In the genomic region with DNA sequence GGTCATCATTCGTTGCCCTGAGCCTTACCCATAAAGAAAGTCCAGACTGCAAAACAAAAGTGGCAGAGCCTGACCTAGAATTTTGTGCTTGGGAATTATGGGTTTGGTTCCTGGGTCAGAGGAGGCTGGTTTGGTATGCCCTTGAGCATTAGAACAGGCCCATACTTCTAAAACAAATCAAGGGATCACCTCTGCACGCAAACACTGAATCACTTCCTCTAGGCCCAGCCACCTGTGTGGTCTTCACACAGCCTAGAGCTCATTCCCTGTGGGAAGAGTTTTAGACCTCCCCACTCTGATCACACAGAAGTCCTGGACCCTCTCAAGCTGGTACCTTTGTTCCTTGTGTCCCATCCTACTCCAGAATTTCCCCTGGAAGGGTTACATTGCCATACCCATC, we compare ENCODE assay signal across 24 cellular contexts. TPM values are rescaled to one million over a fixed set of nuclear protein-coding genes. Genes with fewer than 3 reads are reported as not detected.
DNase-seq lines count a peak whose midpoint lies in the region; ATAC-seq and TF ChIP-seq lines count a peak whose summit lies in the region.
"Had no signal": no experiment of that assay in that cellular context is flagged by ENCODE, and none has a peak within 500 bp of the region (broad histone marks: within the 10 kb centered on the region; RNA-seq: fewer than 3 reads in every experiment).

No MANE protein-coding gene starts in this region.

- H3K36me3 ChIP-seq in mammary epithelial cell (ENCODE audit: insufficient read depth, low read length) (no peaks in the 10 kb centered on the region), breast epithelium (no peaks in the 10 kb centered on the region), spleen (peaks cover 0 to 37% (median 0%) of the 10 kb centered on the region in 6 donors)

- peaks cover 3% of the 10 kb centered on the region for H3K4me1 Mint-ChIP-seq in activated T-helper 17 cell treated with anti-CD3 and anti-CD28 coated beads, Interleukin-2, amount 50 U/mL, for 72 hours

- in situ Hi-C loops in mammary epithelial cell (cut with MboI; ENCODE audit: low sequenced_read_pairs in 2 of 2), result no loop called here

- dilution Hi-C loops in mammary epithelial cell (cut with HindIII; ENCODE audit: low sequenced_read_pairs), result no loop called here

- no peaks in the 10 kb centered on the region for H3K9me3 Mint-ChIP-seq in activated T-helper 17 cell treated with anti-CD3 and anti-CD28 coated beads, Interleukin-2, amount 50 U/mL, for 72 hours
- H3K9me3 Mint-ChIP-seq: CD4-positive, alpha-beta T cell; H9 had no signal

- H3K27ac ChIP-seq in mammary epithelial cell (ENCODE audit: insufficient read depth, low read depth, low read length) (no peak overlapping the region), breast epithelium (no peak overlapping the region), spleen (no peak overlapping the region)
- H3K27ac ChIP-seq: BLaER1, GM23248, RWPE1, SK-N-MC had no signal

- peaks cover 62% of the 10 kb centered on the region for H3K36me3 Mint-ChIP-seq in activated T-helper 17 cell treated with anti-CD3 and anti-CD28 coated beads, Interleukin-2, amount 50 U/mL, for 72 hours (ENCODE audit: low read depth)

- peak overlapping the region; percentile 4 for H3K27ac Mint-ChIP-seq in activated T-helper 17 cell treated with anti-CD3 and anti-CD28 coated beads, Interleukin-2, amount 50 U/mL, for 72 hours
- H3K27ac Mint-ChIP-seq: CD4-positive, alpha-beta T cell had no signal

- H3K4me3 ChIP-seq in mammary epithelial cell (replicated peaks in 1 of 3; ENCODE audit: insufficient read depth in 1 of 3, low read depth in 2 of 3, low read length in 3 of 3) (no peak overlapping the region), breast epithelium (no peak overlapping the region), spleen (no peak overlapping the region)
- H3K4me3 ChIP-seq: BLaER1, GM23248, SK-N-MC had no signal

- no peak for TF ChIP-seq CTCF in mammary epithelial cell (conservative IDR thresholded peaks at IDR 0.05 in 1 of 2, IDR thresholded peaks at IDR 0.05 in 1 of 2; ENCODE audit: extremely low read depth in 1 of 2, insufficient read depth in 1 of 2, low read depth in 1 of 2, low read length in 2 of 2)
- no peak for TF ChIP-seq CTCF in breast epithelium (IDR thresholded peaks at IDR 0.05)
- no peak for TF ChIP-seq CTCF in spleen (IDR thresholded peaks at IDR 0.05 in 8 of 11, conservative IDR thresholded peaks at IDR 0.05 in 3 of 11)

- no TSS peak for BruUV-seq in mammary epithelial cell (replicated peaks; lab: Mats Ljungman, UMichigan)

- TF ChIP-seq POLR2A in breast epithelium (IDR thresholded peaks at IDR 0.05) (no peak), spleen (IDR thresholded peaks at IDR 0.05) (no peak)

- H4K20me1 ChIP-seq in mammary epithelial cell (ENCODE audit: insufficient read depth, low read length), result no peaks in the 10 kb centered on the region
- H4K20me1 ChIP-seq: BLaER1 had no signal

- no peaks in the 10 kb centered on the region for H3K79me2 ChIP-seq in mammary epithelial cell (ENCODE audit: insufficient read depth, low read length)

- ATAC-seq in activated T-helper 17 cell treated with anti-CD3 and anti-CD28 coated beads, Interleukin-2, amount 50 U/mL, for 72 hours (replicated peaks), result no peak
- ATAC-seq: Panc1 had no signal

- no peak overlapping the region for H2AFZ ChIP-seq in mammary epithelial cell (ENCODE audit: low read depth, low read length)
- H2AFZ ChIP-seq: GM23248 had no signal

- intact Hi-C loops in mammary epithelial cell (cut with micrococcal nuclease), result no loop called here
- intact Hi-C loops in breast epithelium (cut with DNase I; ENCODE audit: low total_unique reads), result no loop called here
- intact Hi-C loops in spleen (cut with DNase I; ENCODE audit: low total_unique reads), result no loop called here

- no peaks in the 10 kb centered on the region for H3K27me3 Mint-ChIP-seq in activated T-helper 17 cell treated with anti-CD3 and anti-CD28 coated beads, Interleukin-2, amount 50 U/mL, for 72 hours
- H3K27me3 Mint-ChIP-seq: CD4-positive, alpha-beta T cell had no signal

- H3K4me1 ChIP-seq in mammary epithelial cell (ENCODE audit: insufficient read depth, low read length) (peaks cover 8% of the 10 kb centered on the region), breast epithelium (no peaks in the 10 kb centered on the region), spleen (peaks cover 0 to 11% (median 0%) of the 10 kb centered on the region in 6 donors)

- H3K27me3 ChIP-seq in mammary epithelial cell (ENCODE audit: insufficient read depth, low read length) (no peaks in the 10 kb centered on the region), breast epithelium (no peaks in the 10 kb centered on the region), spleen (replicated peaks in 1 of 7) (no peaks in the 10 kb centered on the region)
- H3K27me3 ChIP-seq: BLaER1 had no signal

- CTCF ChIA-PET in mammary epithelial cell (lab: Charles Lee; ENCODE audit: low non-redundant PET), result no interaction called here

- DNase-seq in mammary epithelial cell (peak; percentile 36), breast epithelium (ENCODE audit: low spot score in 2 of 2) (no peak), islet precursor cell (peak; percentile 40), spleen (no peak), glomerular visceral epithelial cell (ENCODE audit: extremely low spot score) (no peak)
- DNase-seq in activated naive CD4-positive, alpha-beta T cell (lab: John Stamatoyannopoulos, UW), result no peak
- DNase-seq in activated CD4-positive, alpha-beta T cell treated with anti-CD3 and anti-CD28 coated beads for 1 hour, result no peak
- DNase-seq: CD4-positive, alpha-beta T cell; GM23248; H9; IMR-90; KG1; MM.1S; NCI-H1417; NCI-H1694; NCI-H2081; NCI-H2227 treated with DMSO at 0.1 percent for 48 hours; NCI-H526 treated with DMSO at 0.1 percent for 48 hours; SHP77 treated with DMSO at 0.1 percent for 48 hours had no signal

- H3K9ac ChIP-seq in mammary epithelial cell (ENCODE audit: insufficient read depth, low read length), result no peak overlapping the region
- H3K9ac ChIP-seq: BLaER1, GM23248 had no signal

- WGBS in mammary epithelial cell (ENCODE audit: low coverage, missing lambda C conversion rate), result 83% methylated on average over 2 of the region's 2 CpGs
- WGBS in spleen, 5 donors, result 73 to 97% (median 89%) methylated on average over 2 of the region's 2 CpGs

- no peaks in the 10 kb centered on the region for H3K9me3 ChIP-seq in mammary epithelial cell (replicated peaks; ENCODE audit: insufficient read depth, low read length)
- H3K9me3 ChIP-seq in breast epithelium, result no peaks in the 10 kb centered on the region
- no peaks in the 10 kb centered on the region for H3K9me3 ChIP-seq in spleen
- H3K9me3 ChIP-seq: BLaER1 had no signal

- no peak overlapping the region for H3K4me2 ChIP-seq in mammary epithelial cell (ENCODE audit: insufficient read depth, low read depth, low read length)
- H3K4me2 ChIP-seq: BLaER1 had no signal

- H3K4me3 Mint-ChIP-seq in activated T-helper 17 cell treated with anti-CD3 and anti-CD28 coated beads, Interleukin-2, amount 50 U/mL, for 72 hours, result no peak overlapping the region
- H3K4me3 Mint-ChIP-seq: CD4-positive, alpha-beta T cell; H9 had no signal

RNA-seq across cellular contexts. Expression of a gene that starts 59.4 kb away (rescaled TPM):
- 10 to 100 TPM in 1 of 2 donors, 1 to 10 TPM in 1; 9.3 to 54.1 TPM for total RNA-seq in mammary epithelial cell
- polyA plus RNA-seq in mammary epithelial cell, result 27.6 TPM
- polyA minus RNA-seq in mammary epithelial cell, result 42.8 TPM
- total RNA-seq in breast epithelium, result 10 to 100 TPM in 1 of 3 donors, 1 to 10 TPM in 2; 3.0 to 12.1 (median 6.2) TPM
- 1 to 10 TPM; 1.4 to 7.1 TPM for total RNA-seq in activated T-helper 17 cell treated with anti-CD3 and anti-CD28 coated beads, Interleukin-2, amount 50 U/mL, for 72 hours
- 10 to 100 TPM in 1 of 7 donors, 1 to 10 TPM in 6; 2.2 to 11.9 (median 6.2) TPM for total RNA-seq in spleen
- polyA plus RNA-seq in spleen, result 1 to 10 TPM in 2 of 3 donors, under 1 TPM in 1; 0.61 to 1.2 (median 1.0) TPM

Comparison
In these comparisons a context has a peak if more than half of its experiments do, and no peak if none do; other contexts are left out.
1. DNase-seq: peak in mammary epithelial cell (single experiment) and islet precursor cell (single experiment); none in breast epithelium (0 of 2), activated naive CD4-positive, alpha-beta T cell (0 of 4), activated CD4-positive, alpha-beta T cell treated with anti-CD3 and anti-CD28 coated beads for 1 hour (single experiment), spleen (single experiment) and glomerular visceral epithelial cell (single experiment).